Comparison of ENCODE assay signal across 9 cellular contexts in the genomic region with DNA sequence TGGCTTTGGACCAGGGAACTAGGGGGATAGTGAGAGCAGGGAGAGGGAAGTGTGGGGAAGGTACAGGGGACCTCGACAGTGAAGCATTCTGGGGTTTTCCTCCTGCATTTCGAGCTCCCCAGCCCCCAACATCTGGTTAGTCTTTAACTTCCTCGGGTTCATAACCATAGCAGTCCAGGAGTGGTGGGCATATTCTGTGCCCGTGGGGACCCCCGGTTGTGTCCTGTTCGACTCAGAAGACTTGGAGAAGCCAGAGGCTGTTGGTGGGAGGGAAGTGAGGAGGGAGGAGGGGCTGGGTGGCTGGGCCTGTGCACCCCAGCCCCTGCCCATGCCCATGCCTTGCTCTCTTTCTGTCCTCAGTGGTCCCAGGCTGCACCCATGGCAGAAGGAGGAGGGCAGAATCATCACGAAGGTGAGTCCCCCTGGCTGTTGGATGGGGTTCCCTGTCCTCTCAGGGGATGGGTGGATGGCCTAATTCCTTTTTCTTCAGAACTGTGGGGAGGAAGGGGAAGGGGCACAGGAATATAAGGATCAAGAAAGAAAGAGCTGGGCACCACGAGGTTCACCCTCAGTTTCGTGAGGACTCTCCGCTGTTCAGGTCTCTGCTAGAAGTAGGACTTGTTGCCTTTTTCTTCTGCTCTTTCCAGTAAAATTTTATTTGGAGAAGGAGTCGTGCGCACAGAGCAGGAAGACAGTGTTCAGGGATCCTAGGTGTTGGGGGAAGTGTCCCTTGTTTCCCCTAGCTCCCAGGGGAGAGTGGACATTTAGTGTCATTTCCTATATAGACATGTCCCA. TPM values are rescaled to one million over a fixed set of nuclear protein-coding genes. Genes with fewer than 3 reads are reported as not detected.
DNase-seq lines count a peak whose midpoint lies in the region; ATAC-seq, FAIRE-seq and TF ChIP-seq lines count a peak whose summit lies in the region.
"Had no signal": no experiment of that assay in that cellular context is flagged by ENCODE, and none has a peak within 500 bp of the region (broad histone marks: within the 10 kb centered on the region; RNA-seq: fewer than 3 reads in every experiment).

No MANE protein-coding gene starts in this region.

- H3K36me3 ChIP-seq in astrocyte (ENCODE audit: insufficient read depth, low read length) (peaks cover 8% of the 10 kb centered on the region), liver (ENCODE audit: control insufficient read depth in 4 of 4, insufficient read depth in 3 of 4, low read depth in 1 of 4, low read length in 3 of 4) (peaks cover 8 to 35% (median 29%) of the 10 kb centered on the region in 4 donors), transverse colon (peaks cover 0 to 18% (median 6%) of the 10 kb centered on the region in 4 donors)

- no peaks in the 10 kb centered on the region for H3K27me3 ChIP-seq in astrocyte (ENCODE audit: insufficient read depth, low read length)
- H3K27me3 ChIP-seq in liver (ENCODE audit: control insufficient read depth in 4 of 4, insufficient read depth in 4 of 4, low read length in 3 of 4), result no peaks in the 10 kb centered on the region
- H3K27me3 ChIP-seq in transverse colon, result no peaks in the 10 kb centered on the region

- H3K27me3 Mint-ChIP-seq in activated T-cell treated with anti-CD3 and anti-CD28 coated beads, Interleukin-2, amount 50 U/mL, for 72 hours (ENCODE audit: low read depth), result no peaks in the 10 kb centered on the region
- peaks cover 2% of the 10 kb centered on the region for H3K27me3 Mint-ChIP-seq in astrocyte (ENCODE audit: low read depth, unreplicated experiment)

- peak overlapping the region; percentile 99 for H3K4me2 ChIP-seq in astrocyte (ENCODE audit: low read length)

- H3K4me3 Mint-ChIP-seq in activated T-cell treated with anti-CD3 and anti-CD28 coated beads, Interleukin-2, amount 50 U/mL, for 72 hours, result peak overlapping the region; percentile 54 to 55
- peak overlapping the region; percentile 98 for H3K4me3 Mint-ChIP-seq in astrocyte (ENCODE audit: unreplicated experiment)

- no peak overlapping the region for H2AFZ ChIP-seq in astrocyte (ENCODE audit: low read depth, low read length)

- in situ Hi-C loops in transverse colon (cut with MboI; ENCODE audit: low pct_ligation_motif_present in 1 of 4, low pct_unique_long_range_greater_than_20kb in 1 of 4, low sequenced_read_pairs in 3 of 4), result loop anchor here in 2 of 4 donors (25.0 kb wide), 1 partner anchor 112 kb away; no protein-coding TSS in a partner anchor

- WGBS in liver, result 34% methylated on average over 12 of the region's 12 CpGs
- whole genome bisulfite sequencing in transverse colon (ENCODE audit: low coverage in 1 of 2), 2 donors, result 40% methylated on average over 12 of the region's 12 CpGs; no CpG with 5 or more reads in 1 of the 2 donors

- no peak for TF ChIP-seq CTCF in astrocyte (IDR thresholded peaks at IDR 0.05; ENCODE audit: insufficient read depth, low read depth, low read length)
- TF ChIP-seq CTCF in liver (IDR thresholded peaks at IDR 0.05; ENCODE audit: low read depth, low read length, missing input control), result no peak
- no peak for TF ChIP-seq CTCF in transverse colon (IDR thresholded peaks at IDR 0.05)

- no peak for FAIRE-seq in astrocyte (lab: Jason Lieb, UNC)
- FAIRE-seq: D721Med had no signal

- no peak for TF ChIP-seq EP300 in transverse colon (IDR thresholded peaks at IDR 0.05; ENCODE audit: low read depth)

- H3K4me3 ChIP-seq in astrocyte (ENCODE audit: insufficient read depth, low read depth, low read length) (no peak overlapping the region), liver (ENCODE audit: low read depth in 1 of 3, low read length in 3 of 3) (peak overlapping the region; percentile 9 to 89 (median 78)), transverse colon (peak overlapping the region in 2 of 4 donors; percentile 79 to 88)

- H3K27ac ChIP-seq in astrocyte (ENCODE audit: low read depth, low read length) (no peak overlapping the region), liver (ENCODE audit: low read depth in 1 of 2, low read length in 2 of 2) (peak overlapping the region; percentile 96), transverse colon (peak overlapping the region; percentile 96 to 99 (median 96))

- peaks cover 15 to 22% of the 10 kb centered on the region in 2 donors for H3K36me3 Mint-ChIP-seq in activated T-cell treated with anti-CD3 and anti-CD28 coated beads, Interleukin-2, amount 50 U/mL, for 72 hours (ENCODE audit: insufficient read depth in 2 of 2)
- H3K36me3 Mint-ChIP-seq in astrocyte (ENCODE audit: low read depth, unreplicated experiment), result peaks cover 15% of the 10 kb centered on the region

- no peak for DNase-seq in activated T-cell treated with anti-CD3 and anti-CD28 coated beads, Interleukin-2, amount 50 U/mL, for 72 hours
- DNase-seq in activated T-cell treated with anti-CD3 and anti-CD28 coated beads for 4 hours (no peak), astrocyte (ENCODE audit: low read depth) (no peak), transverse colon (no peak), DMS 273 (lab: John Stamatoyannopoulos, UW; ENCODE audit: unreplicated experiment) (no peak), NCI-H146 (lab: John Stamatoyannopoulos, UW) (no peak)

- H4K20me1 ChIP-seq in astrocyte (ENCODE audit: insufficient read depth, low read length), result peaks cover 70% of the 10 kb centered on the region

- H3K9me3 Mint-ChIP-seq in activated T-cell treated with anti-CD3 and anti-CD28 coated beads, Interleukin-2, amount 50 U/mL, for 72 hours, result no peaks in the 10 kb centered on the region
- H3K9me3 Mint-ChIP-seq in astrocyte (ENCODE audit: unreplicated experiment), result no peaks in the 10 kb centered on the region

- peaks cover 33% of the 10 kb centered on the region for H3K4me1 ChIP-seq in astrocyte (ENCODE audit: insufficient read depth, low read length)
- H3K4me1 ChIP-seq in liver (ENCODE audit: control insufficient read depth in 4 of 4, insufficient read depth in 4 of 4, low read length in 3 of 4), result peaks cover 7 to 57% (median 37%) of the 10 kb centered on the region in 4 donors
- H3K4me1 ChIP-seq in transverse colon, result peaks cover 14 to 50% (median 40%) of the 10 kb centered on the region in 4 donors

- H3K79me2 ChIP-seq in astrocyte (ENCODE audit: insufficient read depth, low read length), result peaks cover 73% of the 10 kb centered on the region

- H3K9ac ChIP-seq in astrocyte (ENCODE audit: low read length), result peak overlapping the region; percentile 9
- H3K9ac ChIP-seq in liver (ENCODE audit: low read depth in 1 of 2, low read length in 2 of 2), result peak overlapping the region; percentile 91 to 97

- TF ChIP-seq POLR2A in transverse colon (IDR thresholded peaks at IDR 0.05), result no peak

- peaks cover 47% of the 10 kb centered on the region for H3K4me1 Mint-ChIP-seq in activated T-cell treated with anti-CD3 and anti-CD28 coated beads, Interleukin-2, amount 50 U/mL, for 72 hours (ENCODE audit: low read depth)
- H3K4me1 Mint-ChIP-seq in astrocyte (ENCODE audit: low read depth, unreplicated experiment), result peaks cover 25% of the 10 kb centered on the region

- TF ChIP-seq RAD21 in liver (IDR thresholded peaks at IDR 0.05), result no peak

- no peak overlapping the region for H3K27ac Mint-ChIP-seq in activated T-cell treated with anti-CD3 and anti-CD28 coated beads, Interleukin-2, amount 50 U/mL, for 72 hours
- peak overlapping the region; percentile 48 for H3K27ac Mint-ChIP-seq in astrocyte (ENCODE audit: unreplicated experiment)

- ATAC-seq in activated T-cell treated with anti-CD3 and anti-CD28 coated beads, Interleukin-2, amount 50 U/mL, for 72 hours (replicated peaks in 1 of 2), result no peak
- no peak for ATAC-seq in HG03280 (IDR thresholded peaks at IDR 0.05; ENCODE audit: unreplicated experiment)

- H3K9me3 ChIP-seq in astrocyte (ENCODE audit: insufficient read depth, low read depth, low read length) (no peaks in the 10 kb centered on the region), liver (ENCODE audit: control insufficient read depth in 4 of 4, low read length in 3 of 4) (no peaks in the 10 kb centered on the region), transverse colon (no peaks in the 10 kb centered on the region)

- intact Hi-C loops in transverse colon (cut with DNase I; ENCODE audit: low total_unique reads), result no loop called here

TF ChIP-seq in liver, 16 proteins besides CTCF, POLR2A, EP300 and RAD21:
- TF ChIP-seq NR2F2 (IDR thresholded peaks at IDR 0.05), result no peak
- TF ChIP-seq MAX (IDR thresholded peaks at IDR 0.05), result no peak
TF ChIP-seq in liver: peak in this region for 0.

RNA-seq across cellular contexts. Expression of gene VEGFA, which starts 4.2 kb away (rescaled TPM):
- 10 to 100 TPM; 65.2 to 67.1 TPM for total RNA-seq in activated T-cell treated with anti-CD3 and anti-CD28 coated beads, Interleukin-2, amount 50 U/mL, for 72 hours
- 144 and 154 TPM in 2 replicates for total RNA-seq in astrocyte
- 100 to 1,000 TPM in 1 of 2 donors, 10 to 100 TPM in 1; 35.5 to 160 TPM for total RNA-seq in liver
- polyA plus RNA-seq in liver, result 10 to 100 TPM; 14.7 to 94.8 TPM
- total RNA-seq in transverse colon, result 100 to 1,000 TPM; 131 to 608 (median 203) TPM
